Comparison of ENCODE assay signal across 1 cellular context in the genomic region with DNA sequence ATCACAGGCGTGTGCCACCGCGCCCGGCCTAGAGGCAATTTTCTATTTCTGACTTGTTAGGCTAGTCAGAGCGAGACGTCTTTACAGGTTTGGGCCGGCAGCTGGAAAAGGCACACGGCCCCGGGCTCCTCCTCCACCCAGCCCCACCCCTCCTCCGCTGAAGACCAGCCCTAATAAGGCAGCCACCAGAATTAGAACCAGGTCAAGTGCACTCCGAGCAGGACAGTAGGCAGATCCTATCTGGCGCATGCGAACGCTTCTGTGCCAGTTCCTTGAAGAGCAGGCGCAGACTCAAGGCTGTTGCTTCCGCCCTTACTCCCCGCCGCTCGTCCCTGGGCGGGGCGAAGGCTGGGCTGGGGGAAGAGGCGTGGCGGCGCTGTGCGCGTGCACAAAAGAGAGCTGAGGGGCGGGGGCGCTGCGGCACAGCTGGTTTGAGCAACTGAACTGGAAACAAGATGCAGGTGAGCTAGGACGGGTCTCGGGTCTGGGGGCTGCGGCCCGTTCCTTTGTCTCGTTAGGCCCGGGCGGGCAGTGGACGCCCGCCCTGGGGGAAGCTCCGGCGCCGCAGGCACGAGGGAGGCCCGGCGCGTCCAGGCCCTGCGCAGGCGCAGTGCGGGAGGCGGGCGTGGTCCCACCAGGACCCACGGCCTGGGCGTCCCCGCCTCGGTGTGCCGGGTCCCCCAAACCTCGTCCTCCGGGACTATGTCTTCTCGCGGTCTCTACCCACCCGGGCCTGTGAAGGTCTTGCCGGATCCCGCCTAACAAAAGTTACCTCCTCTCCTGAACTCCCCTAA.
TF ChIP-seq lines count a peak whose summit lies in the region.

TSS of gene PDCL3 (plus strand) at position 381 of the 794 bp plus-strand sequence. CDS start at position 456, 75 bp downstream.

TF ChIP-seq in HepG2, 621 proteins besides CTCF, POLR2A, EP300 and RAD21 (continued from another document):
- 0 out of 2 replicates have a peak, but pooled peaks have one; percentile 38 for TF ChIP-seq ZNF414 (CRISPR knock-in tag; IDR thresholded peaks at IDR 0.05)
- TF ChIP-seq HOXA3 (CRISPR knock-in tag; IDR thresholded peaks at IDR 0.05), result peak; percentile 76
- TF ChIP-seq ZNF260 (CRISPR knock-in tag; IDR thresholded peaks at IDR 0.05; ENCODE audit: borderline replicate concordance, low read depth), result no peak
- TF ChIP-seq ZNF781 (CRISPR knock-in tag; IDR thresholded peaks at IDR 0.05; ENCODE audit: borderline replicate concordance, not compliant biosample characterization), result peak; percentile 82
- TF ChIP-seq, protein P1, sequence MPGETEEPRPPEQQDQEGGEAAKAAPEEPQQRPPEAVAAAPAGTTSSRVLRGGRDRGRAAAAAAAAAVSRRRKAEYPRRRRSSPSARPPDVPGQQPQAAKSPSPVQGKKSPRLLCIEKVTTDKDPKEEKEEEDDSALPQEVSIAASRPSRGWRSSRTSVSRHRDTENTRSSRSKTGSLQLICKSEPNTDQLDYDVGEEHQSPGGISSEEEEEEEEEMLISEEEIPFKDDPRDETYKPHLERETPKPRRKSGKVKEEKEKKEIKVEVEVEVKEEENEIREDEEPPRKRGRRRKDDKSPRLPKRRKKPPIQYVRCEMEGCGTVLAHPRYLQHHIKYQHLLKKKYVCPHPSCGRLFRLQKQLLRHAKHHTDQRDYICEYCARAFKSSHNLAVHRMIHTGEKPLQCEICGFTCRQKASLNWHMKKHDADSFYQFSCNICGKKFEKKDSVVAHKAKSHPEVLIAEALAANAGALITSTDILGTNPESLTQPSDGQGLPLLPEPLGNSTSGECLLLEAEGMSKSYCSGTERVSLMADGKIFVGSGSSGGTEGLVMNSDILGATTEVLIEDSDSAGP (CRISPR knock-in tag; IDR thresholded peaks at IDR 0.05; ENCODE audit: borderline replicate concordance), result peak; percentile 94; the same call in 1 of the 2 replicates
- TF ChIP-seq MBNL3 (CRISPR knock-in tag; conservative IDR thresholded peaks at IDR 0.05), result no peak
- TF ChIP-seq MLXIP (CRISPR knock-in tag; IDR thresholded peaks at IDR 0.05; ENCODE audit: borderline replicate concordance), result peak; percentile 54; the same call in 1 of the 2 replicates
- TF ChIP-seq ZKSCAN5 (CRISPR knock-in tag; IDR thresholded peaks at IDR 0.05), result no peak
- TF ChIP-seq ZNF770 (CRISPR knock-in tag; IDR thresholded peaks at IDR 0.05), result peak; percentile 32; the same call in 1 of the 2 replicates
- TF ChIP-seq ZNF281 (CRISPR knock-in tag; IDR thresholded peaks at IDR 0.05; ENCODE audit: borderline replicate concordance), result 0 out of 2 replicates have a peak, but pooled peaks have one; percentile 38
- TF ChIP-seq ZNF616 (CRISPR knock-in tag; IDR thresholded peaks at IDR 0.05; ENCODE audit: low read depth), result peak; percentile 38; the same call in 1 of the 2 replicates
- TF ChIP-seq TOPORS (CRISPR knock-in tag; IDR thresholded peaks at IDR 0.05), result no peak; the same call in 1 of the 2 replicates
- peak; percentile 72; the same call in 1 of the 2 replicates for TF ChIP-seq ZNF768 (CRISPR knock-in tag; IDR thresholded peaks at IDR 0.05)
- no peak for TF ChIP-seq ZFP37 (CRISPR knock-in tag; IDR thresholded peaks at IDR 0.05; ENCODE audit: borderline replicate concordance)
- no peak for TF ChIP-seq ZNF10 (CRISPR knock-in tag; IDR thresholded peaks at IDR 0.05; ENCODE audit: borderline replicate concordance, low read depth)
